8 cellular contexts compared by ENCODE assay signal in genomic region chr2:130342533-130343275, GRCh38. TPM values are rescaled to one million over a fixed set of nuclear protein-coding genes. Genes with fewer than 3 reads are reported as not detected.
DNase-seq lines count a peak whose midpoint lies in the region; ATAC-seq and TF ChIP-seq lines count a peak whose summit lies in the region.

Gene IMP4 (plus strand): TSS chr2:130342897. CDS start chr2:130342933, 36 bp downstream.

- H3K4me3 ChIP-seq in ACC112 (ENCODE audit: low read depth, low read length) (peak within 1 kb of the TSS; percentile 79), mammary epithelial cell (replicated peaks in 1 of 3; ENCODE audit: insufficient read depth in 1 of 3, low read depth in 2 of 3, low read length in 3 of 3) (peak within 1 kb of the TSS; percentile 75 to 89 (median 87)), smooth muscle cell (peak within 1 kb of the TSS; percentile 74)

- CTCF ChIA-PET in mammary epithelial cell (lab: Charles Lee; ENCODE audit: low non-redundant PET): interaction anchor here (0.5 to 1.2 kb wide), 6 partner anchors 13 to 162 kb away, joined by 3 to 6 read pairs (median 3); partner anchors contain the start of genes PTPN18 and SMPD4

- intact Hi-C loops in mammary epithelial cell (cut with micrococcal nuclease): loop anchor here (1.0 to 5.0 kb wide), 3 partner anchors 13 to 675 kb away; no protein-coding TSS in a partner anchor

- H2AFZ ChIP-seq in ACC112 (ENCODE audit: low read length, unreplicated experiment) (peak within 1 kb of the TSS; percentile 78), mammary epithelial cell (ENCODE audit: low read depth, low read length) (peak within 1 kb of the TSS; percentile 98), smooth muscle cell (ENCODE audit: low read depth) (peak within 1 kb of the TSS; percentile 100)

- TF ChIP-seq CTCF in VCaP (conservative IDR thresholded peaks at IDR 0.05) (peak; percentile 55), mammary epithelial cell (conservative IDR thresholded peaks at IDR 0.05 in 1 of 2, IDR thresholded peaks at IDR 0.05 in 1 of 2; ENCODE audit: extremely low read depth in 1 of 2, insufficient read depth in 1 of 2, low read depth in 1 of 2, low read length in 2 of 2) (peak in 1 of 2 donors; percentile 55), smooth muscle cell (IDR thresholded peaks at IDR 0.05; ENCODE audit: borderline replicate concordance, insufficient read depth, poor library complexity, severe bottlenecking) (no peak)

- H3K9ac ChIP-seq in mammary epithelial cell (ENCODE audit: insufficient read depth, low read length): peak within 1 kb of the TSS; percentile 74
- peak within 1 kb of the TSS; percentile 49 for H3K9ac ChIP-seq in smooth muscle cell (ENCODE audit: low read depth)

- H4K20me1 ChIP-seq in mammary epithelial cell (ENCODE audit: insufficient read depth, low read length): no peaks in the 10 kb centered on the region
- H4K20me1 ChIP-seq in smooth muscle cell (ENCODE audit: low read depth): peaks cover 10% of the 10 kb centered on the region

- H3K27ac ChIP-seq in ACC112 (ENCODE audit: low read depth, low read length) (peak within 1 kb of the TSS; percentile 67), VCaP (peak within 1 kb of the TSS; percentile 86), mammary epithelial cell (ENCODE audit: insufficient read depth, low read depth, low read length) (peak within 1 kb of the TSS; percentile 77), smooth muscle cell (ENCODE audit: low read depth) (peak within 1 kb of the TSS; percentile 82)

- peaks cover 23% of the 10 kb centered on the region for H3K36me3 ChIP-seq in ACC112 (ENCODE audit: insufficient read depth, low read length)
- peaks cover 19% of the 10 kb centered on the region for H3K36me3 ChIP-seq in mammary epithelial cell (ENCODE audit: insufficient read depth, low read length)
- peaks cover 6% of the 10 kb centered on the region for H3K36me3 ChIP-seq in smooth muscle cell (ENCODE audit: low read depth)

- H3K4me1 ChIP-seq in ACC112 (ENCODE audit: control insufficient read depth, insufficient read depth, low read length, unreplicated experiment) (peaks cover 16% of the 10 kb centered on the region), mammary epithelial cell (ENCODE audit: insufficient read depth, low read length) (peaks cover 11% of the 10 kb centered on the region), smooth muscle cell (ENCODE audit: low read depth) (peaks cover 10% of the 10 kb centered on the region)

- peak; percentile 97 for DNase-seq in NCI-H2196 (lab: John Stamatoyannopoulos, UW; ENCODE audit: unreplicated experiment)
- peak; percentile 99 for DNase-seq in mammary epithelial cell
- peak; percentile 90 for DNase-seq in iPS-NIHi11 (ENCODE audit: low spot score)
- peak; percentile 79 for DNase-seq in smooth muscle cell (lab: John Stamatoyannopoulos, UW; ENCODE audit: unreplicated experiment)

- WGBS in mammary epithelial cell (ENCODE audit: low coverage, missing lambda C conversion rate): 2% methylated on average over 25 of the region's 60 CpGs
- under 1% methylated on average over 53 of the region's 60 CpGs for WGBS in smooth muscle cell (ENCODE audit: low lambda C conversion rate)

- H3K9me3 ChIP-seq in mammary epithelial cell (replicated peaks; ENCODE audit: insufficient read depth, low read length) (no peaks in the 10 kb centered on the region), smooth muscle cell (replicated peaks; ENCODE audit: low read depth) (no peaks in the 10 kb centered on the region)

- in situ Hi-C loops in mammary epithelial cell (cut with MboI; ENCODE audit: low sequenced_read_pairs in 2 of 2): loop anchor here in 1 of 2 donors (25.0 kb wide), 1 partner anchor 405 kb away; no protein-coding TSS in a partner anchor

- ATAC-seq in GM18867 (IDR thresholded peaks at IDR 0.05; ENCODE audit: unreplicated experiment): peak; percentile 86
- ATAC-seq in HG03108 (IDR thresholded peaks at IDR 0.05; ENCODE audit: unreplicated experiment): peak; percentile 78

- TSS peak; percentile 30 for BruUV-seq in mammary epithelial cell (replicated peaks; lab: Mats Ljungman, UMichigan)

- H3K27me3 ChIP-seq in ACC112 (ENCODE audit: insufficient read depth, low read length): no peaks in the 10 kb centered on the region
- H3K27me3 ChIP-seq in mammary epithelial cell (ENCODE audit: insufficient read depth, low read length): no peaks in the 10 kb centered on the region
- no peaks in the 10 kb centered on the region for H3K27me3 ChIP-seq in smooth muscle cell (ENCODE audit: low read depth)

- H3F3A ChIP-seq in smooth muscle cell (ENCODE audit: low read depth): peaks cover under 1% of the 10 kb centered on the region

- peaks cover 18% of the 10 kb centered on the region for H3K79me2 ChIP-seq in ACC112 (ENCODE audit: control insufficient read depth, insufficient read depth, low read length, unreplicated experiment)
- peaks cover 41% of the 10 kb centered on the region for H3K79me2 ChIP-seq in mammary epithelial cell (ENCODE audit: insufficient read depth, low read length)
- H3K79me2 ChIP-seq in smooth muscle cell (ENCODE audit: low read depth): peaks cover 11% of the 10 kb centered on the region

- dilution Hi-C loops in mammary epithelial cell (cut with HindIII; ENCODE audit: low sequenced_read_pairs): no loop called here

- peak within 1 kb of the TSS; percentile 99 for H3K4me2 ChIP-seq in mammary epithelial cell (ENCODE audit: insufficient read depth, low read depth, low read length)
- peak within 1 kb of the TSS; percentile 93 for H3K4me2 ChIP-seq in smooth muscle cell

RNA-seq across cellular contexts. Expression of gene IMP4, which starts in this region (rescaled TPM):
- total RNA-seq in mammary epithelial cell (10 to 100 TPM; 81.6 to 83.9 TPM), smooth muscle cell (36.4 and 59.3 TPM in 2 replicates)
- polyA plus RNA-seq in mammary epithelial cell (136 TPM), smooth muscle cell (74.9 and 75.0 TPM in 2 replicates)
- polyA minus RNA-seq in mammary epithelial cell: 64.2 TPM

Comparison
In these comparisons a context has a peak if more than half of its experiments do, and no peak if none do; other contexts are left out.
1. Peak in every context shown above with its lines: DNase-seq, ATAC-seq, H3K4me3 ChIP-seq and H3K27ac ChIP-seq.